8 cellular contexts compared by ENCODE assay signal in the genomic region with DNA sequence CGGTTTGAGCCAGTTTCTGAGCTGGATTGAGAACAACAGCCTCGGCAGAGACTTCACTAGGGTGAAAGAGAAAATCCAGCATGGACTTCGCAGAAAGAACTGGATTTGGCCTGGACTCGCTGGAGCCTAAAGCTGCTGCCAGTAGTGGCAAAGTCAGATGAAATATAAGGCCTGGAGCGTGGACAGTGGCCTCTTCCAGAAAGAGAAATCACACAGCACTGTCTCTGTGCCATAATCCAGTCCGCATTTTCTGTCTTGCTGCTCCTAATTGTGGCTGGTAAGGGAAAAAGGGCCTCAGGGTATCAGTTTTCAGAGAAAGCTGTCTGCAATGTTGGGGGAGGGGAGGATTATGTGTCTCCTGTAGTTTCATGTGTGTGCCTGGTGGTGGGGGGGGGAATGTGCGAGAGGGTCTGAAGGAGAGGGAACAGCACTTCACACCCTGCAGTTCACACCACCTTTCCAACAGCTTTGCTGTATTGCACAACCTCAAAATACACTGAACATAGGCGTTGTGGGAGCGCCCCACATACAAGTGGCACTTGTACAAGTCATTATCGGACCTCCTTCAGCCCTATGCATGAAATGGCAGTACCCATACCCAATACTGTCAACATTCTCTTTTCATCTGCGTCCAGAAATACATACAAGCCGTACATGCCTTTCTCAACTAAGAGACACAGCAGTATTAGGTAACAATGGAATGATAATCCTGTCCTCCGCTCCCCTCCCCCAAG.
DNase-seq lines count a peak whose midpoint lies in the region; ATAC-seq lines count a peak whose summit lies in the region.

No MANE protein-coding gene starts in this region.

- H3K27ac Mint-ChIP-seq in activated CD8-positive, alpha-beta T cell treated with anti-CD3 and anti-CD28 coated beads, Interleukin-2, amount 10 ng/mL, durations not matched to agents 7 days and 5 days = peak overlapping the region; percentile 99

- DNase-seq in ACHN = peak; percentile 81
- DNase-seq in NCI-H526 treated with DMSO at 0.1 percent for 48 hours (lab: John Stamatoyannopoulos, UW) = peak; percentile 99
- DNase-seq in activated CD8-positive, alpha-beta T cell treated with anti-CD3 and anti-CD28 coated beads, Interleukin-2, amount 10 ng/mL, durations not matched to agents 7 days and 5 days = peak; percentile 87
- peak; percentile 59 for DNase-seq in effector CD8-positive, alpha-beta T cell (lab: John Stamatoyannopoulos, UW)
- peak; percentile 97 for DNase-seq in medulla oblongata (ENCODE audit: extremely low spot score)
- DNase-seq in stimulated activated CD4-positive, alpha-beta T cell treated with anti-CD3 and anti-CD28 coated beads, TNF-alpha, amount 100 ng/mL, for 4 hours (ENCODE audit: low read depth in 3 of 3) = peak; percentile 38 to 51 (median 39)

- peaks cover 20% of the 10 kb centered on the region for H3K9me3 Mint-ChIP-seq in activated CD8-positive, alpha-beta T cell treated with anti-CD3 and anti-CD28 coated beads, Interleukin-2, amount 10 ng/mL, durations not matched to agents 7 days and 5 days (ENCODE audit: insufficient read depth)

- in situ Hi-C loops in ACHN (cut with HindIII; ENCODE audit: low pct_ligation_motif_present, low pct_unique_long_range_greater_than_20kb, low sequenced_read_pairs) = no loop called here

- H3K27me3 Mint-ChIP-seq in activated CD8-positive, alpha-beta T cell treated with anti-CD3 and anti-CD28 coated beads, Interleukin-2, amount 10 ng/mL, durations not matched to agents 7 days and 5 days (ENCODE audit: low read depth) = no peaks in the 10 kb centered on the region

- POLR2A ChIA-PET in activated CD8-positive, alpha-beta T cell treated with anti-CD3 and anti-CD28 coated beads, Interleukin-2, amount 10 ng/mL, durations not matched to agents 7 days and 5 days (lab: Charles Lee) = interaction anchor here (0.7 to 2.2 kb wide), 10 partner anchors 16 to 513 kb away, joined by 3 to 29 read pairs (median 6); a partner anchor contains a TSS

- CTCF ChIA-PET in activated CD8-positive, alpha-beta T cell treated with anti-CD3 and anti-CD28 coated beads, Interleukin-2, amount 10 ng/mL, durations not matched to agents 7 days and 5 days (lab: Charles Lee) = interaction anchor here (1.0 to 3.2 kb wide), 11 partner anchors 16 to 196 kb away, joined by 3 to 35 read pairs (median 5); a partner anchor contains a TSS

- ATAC-seq in GM18867 (IDR thresholded peaks at IDR 0.05; ENCODE audit: unreplicated experiment) (peak; percentile 79), HG03457 (IDR thresholded peaks at IDR 0.05; ENCODE audit: unreplicated experiment) (peak; percentile 50)
- peak; percentile 67 for ATAC-seq in activated CD8-positive, alpha-beta T cell treated with anti-CD3 and anti-CD28 coated beads, Interleukin-2, amount 10 ng/mL, durations not matched to agents 7 days and 5 days

- peaks cover 37% of the 10 kb centered on the region for H3K36me3 Mint-ChIP-seq in activated CD8-positive, alpha-beta T cell treated with anti-CD3 and anti-CD28 coated beads, Interleukin-2, amount 10 ng/mL, durations not matched to agents 7 days and 5 days (ENCODE audit: low read depth)

- H3K4me1 Mint-ChIP-seq in activated CD8-positive, alpha-beta T cell treated with anti-CD3 and anti-CD28 coated beads, Interleukin-2, amount 10 ng/mL, durations not matched to agents 7 days and 5 days (ENCODE audit: low read depth) = peaks cover 54% of the 10 kb centered on the region

- peak overlapping the region; percentile 29 for H3K4me3 Mint-ChIP-seq in activated CD8-positive, alpha-beta T cell treated with anti-CD3 and anti-CD28 coated beads, Interleukin-2, amount 10 ng/mL, durations not matched to agents 7 days and 5 days

Comparison
In these comparisons a context has a peak if more than half of its experiments do, and no peak if none do; other contexts are left out.
1. Peak in every context shown above with its lines: DNase-seq and ATAC-seq.
2. DNase-seq: peak in every context shown above with its lines; median percentile 99 in NCI-H526 treated with DMSO at 0.1 percent for 48 hours; 97 in medulla oblongata; 87 in activated CD8-positive, alpha-beta T cell treated with anti-CD3 and anti-CD28 coated beads, Interleukin-2, amount 10 ng/mL, durations not matched to agents 7 days and 5 days; 81 in ACHN; 59 in effector CD8-positive, alpha-beta T cell; 39 in stimulated activated CD4-positive, alpha-beta T cell treated with anti-CD3 and anti-CD28 coated beads, TNF-alpha, amount 100 ng/mL, for 4 hours.